20 cellular contexts compared by ENCODE assay signal in the genomic region with DNA sequence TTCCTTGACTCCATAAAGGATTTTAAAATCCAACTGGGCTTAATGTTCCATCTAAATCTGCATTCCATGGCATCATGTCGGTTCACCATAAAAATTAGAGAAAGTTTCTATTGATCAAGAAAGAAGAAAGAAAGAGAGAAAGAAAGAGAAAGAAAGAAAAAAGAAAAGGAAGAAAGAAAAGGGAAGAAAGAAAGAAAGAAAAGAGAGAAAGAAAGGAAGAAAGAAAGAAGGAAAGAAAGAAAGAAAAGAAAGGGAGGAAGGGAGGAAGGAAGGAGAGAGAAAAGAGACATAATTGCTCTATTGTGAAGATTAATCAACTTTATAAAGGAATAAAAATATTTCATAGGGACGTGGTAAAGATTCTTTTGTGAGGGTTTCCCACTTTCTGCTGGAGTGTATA.
"Had no signal": no experiment of that assay in that cellular context is flagged by ENCODE, and none has a peak within 500 bp of the region (broad histone marks: within the 10 kb centered on the region; RNA-seq: fewer than 3 reads in every experiment).

No MANE protein-coding gene starts in this region.

- H3K27ac Mint-ChIP-seq: activated CD4-positive, alpha-beta T cell treated with anti-CD3 and anti-CD28 coated beads for 36 hours; activated naive CD8-positive, alpha-beta T cell treated with anti-CD3 and anti-CD28 coated beads, Interleukin-2, amount 10 ng/mL, durations not matched to agents 7 days and 5 days; activated T-helper 17 cell treated with anti-CD3 and anti-CD28 coated beads, Interleukin-2, amount 50 U/mL, for 72 hours; stimulated activated memory B cell treated with anti-CD40 and anti-IgM and Interleukin-4, amounts not matched to agents 10 μg/mL and 1 μg/mL and 100 μg/mL, for 72 hours; WTC11 had no signal

- H3K36me3 ChIP-seq: pancreas, sigmoid colon, spleen, thyroid gland had no signal

- ATAC-seq: activated CD4-positive, alpha-beta T cell treated with anti-CD3 and anti-CD28 coated beads for 36 hours; activated CD8-positive, alpha-beta memory T cell treated with anti-CD3 and anti-CD28 coated beads, Interleukin-2, amount 10 ng/mL, durations not matched to agents 7 days and 5 days; activated T-helper 17 cell treated with anti-CD3 and anti-CD28 coated beads, Interleukin-2, amount 50 U/mL, for 72 hours; stimulated activated memory B cell treated with anti-CD40 and anti-IgM and Interleukin-4, amounts not matched to agents 10 μg/mL and 1 μg/mL and 100 μg/mL, for 72 hours; WTC11 had no signal

- H3K9me3 ChIP-seq: mucosa of descending colon, pancreas, sigmoid colon, thyroid gland had no signal

- H3K4me1 Mint-ChIP-seq: activated CD4-positive, alpha-beta T cell treated with anti-CD3 and anti-CD28 coated beads for 36 hours had no signal

- H3K4me3 Mint-ChIP-seq: activated CD4-positive, alpha-beta T cell treated with anti-CD3 and anti-CD28 coated beads for 36 hours; activated CD8-positive, alpha-beta memory T cell treated with anti-CD3 and anti-CD28 coated beads, Interleukin-2, amount 10 ng/mL, durations not matched to agents 7 days and 5 days; activated naive CD8-positive, alpha-beta T cell treated with anti-CD3 and anti-CD28 coated beads, Interleukin-2, amount 10 ng/mL, durations not matched to agents 7 days and 5 days; activated T-helper 17 cell treated with anti-CD3 and anti-CD28 coated beads, Interleukin-2, amount 50 U/mL, for 72 hours; stimulated activated memory B cell treated with anti-CD40 and anti-IgM and Interleukin-4, amounts not matched to agents 10 μg/mL and 1 μg/mL and 100 μg/mL, for 72 hours; WTC11 had no signal

- H3K27me3 ChIP-seq: dorsolateral prefrontal cortex, pancreas, sigmoid colon, spleen, thyroid gland had no signal

- H3K4me3 ChIP-seq: mucosa of descending colon, pancreas, sigmoid colon, spleen, thyroid gland had no signal

- H3K9me3 Mint-ChIP-seq: activated T-helper 17 cell treated with anti-CD3 and anti-CD28 coated beads, Interleukin-2, amount 50 U/mL, for 72 hours; stimulated activated memory B cell treated with anti-CD40 and anti-IgM and Interleukin-4, amounts not matched to agents 10 μg/mL and 1 μg/mL and 100 μg/mL, for 72 hours had no signal

- DNase-seq: activated CD4-positive, alpha-beta T cell treated with anti-CD3 and anti-CD28 coated beads for 36 hours; activated CD4-positive, alpha-beta T cell treated with anti-CD3 and anti-CD28 coated beads, Interleukin-2, amount 50 U/mL, for 48 hours; activated CD8-positive, alpha-beta memory T cell treated with anti-CD3 and anti-CD28 coated beads, Interleukin-2, amount 10 ng/mL, durations not matched to agents 7 days and 5 days; activated naive CD4-positive, alpha-beta T cell; activated naive CD8-positive, alpha-beta T cell treated with anti-CD3 and anti-CD28 coated beads, Interleukin-2, amount 10 ng/mL, durations not matched to agents 7 days and 5 days; activated T-cell treated with anti-CD3 and anti-CD28 coated beads, Interleukin-2, amount 50 U/mL, for 1 hour; amygdala; caudate nucleus; dorsolateral prefrontal cortex; mesenchymal stem cell; mucosa of descending colon; naive B cell; pancreas; sigmoid colon; spleen; stimulated activated CD4-positive, alpha-beta T cell treated with anti-CD3 and anti-CD28 coated beads, Interleukin-4, amount 100 ng/mL, for 4 hours; thyroid gland had no signal

- H3K27me3 Mint-ChIP-seq: activated CD4-positive, alpha-beta T cell treated with anti-CD3 and anti-CD28 coated beads for 36 hours; activated CD8-positive, alpha-beta memory T cell treated with anti-CD3 and anti-CD28 coated beads, Interleukin-2, amount 10 ng/mL, durations not matched to agents 7 days and 5 days; activated naive CD8-positive, alpha-beta T cell treated with anti-CD3 and anti-CD28 coated beads, Interleukin-2, amount 10 ng/mL, durations not matched to agents 7 days and 5 days; activated T-helper 17 cell treated with anti-CD3 and anti-CD28 coated beads, Interleukin-2, amount 50 U/mL, for 72 hours; naive B cell; stimulated activated memory B cell treated with anti-CD40 and anti-IgM and Interleukin-4, amounts not matched to agents 10 μg/mL and 1 μg/mL and 100 μg/mL, for 72 hours had no signal

- H3K36me3 Mint-ChIP-seq: naive B cell; stimulated activated memory B cell treated with anti-CD40 and anti-IgM and Interleukin-4, amounts not matched to agents 10 μg/mL and 1 μg/mL and 100 μg/mL, for 72 hours had no signal
